ENCODE assay signal across 18 cellular contexts in the genomic region with DNA sequence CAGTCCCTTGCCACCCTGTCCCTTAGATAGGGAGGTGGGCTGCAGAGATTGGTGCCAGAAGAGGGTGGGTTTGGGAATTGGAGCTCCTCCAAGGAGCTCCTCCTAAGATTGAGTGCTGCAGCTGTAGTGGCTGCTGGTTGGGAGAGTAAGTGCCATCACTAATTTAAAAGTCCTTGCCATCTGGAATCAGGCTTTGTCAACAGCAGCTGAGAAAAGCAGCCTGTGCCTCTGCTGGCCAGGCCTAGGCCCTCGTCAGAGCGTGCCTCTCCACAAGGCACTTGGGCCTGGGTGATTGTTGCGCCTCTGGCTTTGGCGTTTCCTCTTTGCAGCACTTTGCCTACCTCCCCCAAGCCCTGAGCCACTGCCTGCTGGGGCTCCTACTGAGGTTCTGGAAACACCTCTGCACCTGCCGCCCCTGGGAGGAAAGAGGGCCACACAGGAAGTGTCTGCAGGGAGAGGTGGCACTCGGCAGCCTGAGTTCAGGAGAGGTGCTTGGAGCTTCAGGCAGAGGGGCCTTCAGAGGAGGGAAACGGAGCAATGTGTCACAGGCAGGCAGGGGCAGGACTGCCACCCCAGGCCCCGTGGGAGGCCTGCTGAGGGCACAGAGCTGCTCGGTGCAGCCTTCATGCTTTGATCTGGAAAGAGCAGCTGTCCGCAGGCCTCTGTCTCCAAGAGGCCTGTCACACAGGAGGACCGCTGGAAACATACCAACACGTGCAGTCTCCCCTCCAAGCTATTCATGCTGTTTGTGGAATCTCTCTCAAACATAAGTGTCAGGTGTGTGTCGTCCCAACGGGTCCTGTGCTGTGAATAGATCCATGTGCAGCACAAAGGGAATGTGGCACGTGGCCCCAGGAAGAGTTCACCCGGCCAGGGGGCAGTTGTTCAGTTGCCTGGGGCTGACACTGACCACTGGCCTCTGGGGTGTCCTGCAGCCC.
DNase-seq lines count a peak whose midpoint lies in the region; ATAC-seq, FAIRE-seq and TF ChIP-seq lines count a peak whose summit lies in the region.
"Had no signal": no experiment of that assay in that cellular context is flagged by ENCODE, and none has a peak within 500 bp of the region (broad histone marks: within the 10 kb centered on the region; RNA-seq: fewer than 3 reads in every experiment).

No MANE protein-coding gene starts in this region.

- TF ChIP-seq CTCF in cardiac muscle cell (IDR thresholded peaks at IDR 0.05; ENCODE audit: low read depth, low read length), result no peak
- no peak for TF ChIP-seq CTCF in H1 (IDR thresholded peaks at IDR 0.05; ENCODE audit: control extremely low read depth in 1 of 3, insufficient read depth in 1 of 3, low read depth in 1 of 3, low read length in 3 of 3)
- no peak for TF ChIP-seq CTCF in vagina (IDR thresholded peaks at IDR 0.05)

- H4K20me1 ChIP-seq in H1 (replicated peaks in 1 of 2; ENCODE audit: control insufficient read depth in 1 of 2, insufficient read depth in 2 of 2, low read length in 2 of 2), result no peaks in the 10 kb centered on the region

- no peak overlapping the region for H3K56ac ChIP-seq in H1 (replicated peaks; ENCODE audit: insufficient read length, low read depth, low read length)

- intact Hi-C loops in Right ventricle myocardium superior (cut with DNase I), result no loop called here
- intact Hi-C loops in vagina (cut with DNase I), result no loop called here

- H3K23ac ChIP-seq in H1 (ENCODE audit: insufficient read length), result no peak overlapping the region

- H3K27me3 ChIP-seq in cardiac muscle cell (no peaks in the 10 kb centered on the region), H1 (replicated peaks in 1 of 4; ENCODE audit: control insufficient read depth in 3 of 4, extremely low read depth in 1 of 4, insufficient read depth in 3 of 4, low read length in 3 of 4) (no peaks in the 10 kb centered on the region), vagina (no peaks in the 10 kb centered on the region)
- H3K27me3 ChIP-seq: breast epithelium had no signal

- H3K9me3 ChIP-seq in cardiac muscle cell (ENCODE audit: low read depth) (no peaks in the 10 kb centered on the region), H1 (ENCODE audit: insufficient read depth in 2 of 2, low read depth in 1 of 2, low read length in 1 of 2) (no peaks in the 10 kb centered on the region), vagina (no peaks in the 10 kb centered on the region)
- H3K9me3 ChIP-seq: breast epithelium, mucosa of descending colon had no signal

- no peak overlapping the region for H2BK12ac ChIP-seq in H1 (ENCODE audit: low read depth, low read length)

- DNase-seq in cardiac muscle cell (ENCODE audit: low read depth in 1 of 2, low spot score in 1 of 2), result peak in 1 of 2 donors; percentile 50
- no peak for DNase-seq in Right ventricle myocardium superior
- DNase-seq in NCI-H345 treated with DMSO at 0.1 percent for 48 hours (lab: John Stamatoyannopoulos, UW; ENCODE audit: unreplicated experiment), result peak; percentile 37
- peak in 1 of 2 experiments; percentile 45 for DNase-seq in H1 (ENCODE audit: low read depth in 1 of 2, low spot score in 2 of 2)
- DNase-seq in vagina (ENCODE audit: extremely low spot score in 2 of 2), result peak; percentile 69 to 79
- DNase-seq in GM19238 (ENCODE audit: insufficient read length, low spot score), result no peak
- no peak for DNase-seq in inferior parietal cortex (ENCODE audit: extremely low spot score)
- DNase-seq: activated CD4-positive, alpha-beta memory T cell treated with anti-CD3 and anti-CD28 coated beads, Interleukin-2, amount 10 ng/mL, durations not matched to agents 7 days and 5 days; activated naive CD4-positive, alpha-beta T cell treated with anti-CD3 and anti-CD28 coated beads for 36 hours; IMR-90; islet precursor cell; mucosa of descending colon; NCI-H2227 treated with DMSO at 0.1 percent for 48 hours; stimulated activated CD8-positive, alpha-beta memory T cell treated with anti-CD3 and anti-CD28 coated beads, Interleukin-4, amount 100 ng/mL, for 48 hours had no signal

- H3K23me2 ChIP-seq in H1 (ENCODE audit: low read depth, low read length), result no peaks in the 10 kb centered on the region

- CTCF ChIA-PET in H1 (lab: Charles Lee; ENCODE audit: partially characterized antibody), result interaction anchor here (0.6 to 11.1 kb wide), 2 partner anchors 10 to 54 kb away, joined by 3 to 79 read pairs; no protein-coding TSS in a partner anchor

- H2BK20ac ChIP-seq in H1 (ENCODE audit: low read length), result no peak overlapping the region

- H2BK15ac ChIP-seq in H1 (ENCODE audit: low read length), result no peak overlapping the region

- FAIRE-seq in H1 (lab: Jason Lieb, UNC), result no peak
- FAIRE-seq: endometrium, RCC 7860 had no signal

- no peak overlapping the region for H3K4me2 ChIP-seq in H1 (ENCODE audit: insufficient read depth in 1 of 2, low read depth in 2 of 2, low read length in 2 of 2)

- no peak overlapping the region; the same call in none of the 2 replicates for H3K18ac ChIP-seq in H1 (ENCODE audit: extremely low read depth, low read length)

- H4K5ac ChIP-seq in H1 (ENCODE audit: insufficient read length, low read depth, low read length), result no peak overlapping the region

- H3K4me3 ChIP-seq in cardiac muscle cell (no peak overlapping the region), H1 (ENCODE audit: extremely low read depth in 1 of 4, insufficient read depth in 2 of 4, low read depth in 3 of 4, low read length in 4 of 4) (no peak overlapping the region), vagina (no peak overlapping the region)
- H3K4me3 ChIP-seq: breast epithelium, mucosa of descending colon had no signal

- TF ChIP-seq RAD21 in H1 (IDR thresholded peaks at IDR 0.05 in 1 of 2, conservative IDR thresholded peaks at IDR 0.05 in 1 of 2; ENCODE audit: low read depth in 2 of 2, low read length in 2 of 2), result no peak

- no peaks in the 10 kb centered on the region for H3K79me1 ChIP-seq in H1 (ENCODE audit: low read depth, low read length)

- H2AFZ ChIP-seq in H1 (ENCODE audit: low read length), result no peak overlapping the region

- H2BK5ac ChIP-seq in H1 (ENCODE audit: low read depth, low read length), result peak overlapping the region; percentile 56; the same call in 1 of the 2 replicates

- H3K27ac ChIP-seq in cardiac muscle cell, result peak overlapping the region; percentile 72
- H3K27ac ChIP-seq in H1 (ENCODE audit: low read depth, low read length), result no peak overlapping the region
- H3K27ac ChIP-seq in vagina, result no peak overlapping the region
- H3K27ac ChIP-seq: breast epithelium had no signal

- H4K91ac ChIP-seq in H1 (replicated peaks; ENCODE audit: insufficient read length, low read length), result no peak overlapping the region

- no peak for TF ChIP-seq POLR2A in H1 (IDR thresholded peaks at IDR 0.05; ENCODE audit: control extremely low read depth in 1 of 2, low read depth in 2 of 2, low read length in 2 of 2)
- TF ChIP-seq POLR2A in vagina (IDR thresholded peaks at IDR 0.05), result no peak

- no peak overlapping the region for H3K4ac ChIP-seq in H1 (replicated peaks; ENCODE audit: insufficient read length, low read depth, low read length)

- 88% methylated on average over 15 of the region's 16 CpGs; no CpG with 5 or more reads in 1 of the 2 experiments for WGBS in H1 (ENCODE audit: extremely low coverage in 1 of 2, insufficient coverage in 1 of 2, insufficient read length in 1 of 2, insufficient replicate concordance in 2 of 2, low coverage in 1 of 2, low lambda C conversion rate in 2 of 2, missing lambda C conversion rate in 1 of 2), 2 experiments

- ATAC-seq in Right ventricle myocardium superior (ENCODE audit: poor library complexity) (no peak), HG03469 (IDR thresholded peaks at IDR 0.05; ENCODE audit: unreplicated experiment) (no peak)
- ATAC-seq: mucosa of descending colon had no signal

- H3K36me3 ChIP-seq in cardiac muscle cell, result no peaks in the 10 kb centered on the region
- H3K36me3 ChIP-seq in H1 (ENCODE audit: control insufficient read depth in 2 of 4, insufficient read depth in 4 of 4, low read length in 3 of 4), result no peaks in the 10 kb centered on the region
- H3K36me3 ChIP-seq in vagina, result peaks cover 0 to 36% of the 10 kb centered on the region in 2 donors
- H3K36me3 ChIP-seq: breast epithelium had no signal

- no peak overlapping the region for H2BK120ac ChIP-seq in H1 (replicated peaks; ENCODE audit: low read depth, low read length)

- no peak overlapping the region for H2AK5ac ChIP-seq in H1 (ENCODE audit: low read depth, low read length)

- H3K4me1 ChIP-seq in cardiac muscle cell (ENCODE audit: low read depth) (peaks cover 19% of the 10 kb centered on the region), H1 (replicated peaks in 1 of 4; ENCODE audit: control insufficient read depth in 3 of 4, insufficient read depth in 4 of 4, low read length in 3 of 4) (peaks cover 9 to 24% (median 15%) of the 10 kb centered on the region in 4 experiments), vagina (peaks cover 8% of the 10 kb centered on the region)
- H3K4me1 ChIP-seq: breast epithelium had no signal

- no peaks in the 10 kb centered on the region for H3K79me2 ChIP-seq in H1 (ENCODE audit: control insufficient read depth in 1 of 2, insufficient read depth in 2 of 2, low read length in 2 of 2)

- no peak overlapping the region for H4K8ac ChIP-seq in H1 (ENCODE audit: extremely low read depth, insufficient read depth, low read length)

- POLR2A ChIA-PET in H1 (lab: Charles Lee; ENCODE audit: partially characterized antibody), result interaction anchor here (1.3 kb wide), 1 partner anchor 9 kb away, joined by 3 read pairs; no protein-coding TSS in a partner anchor

- no peak for TF ChIP-seq EP300 in H1 (IDR thresholded peaks at IDR 0.05; ENCODE audit: borderline replicate concordance in 1 of 2, low read depth in 2 of 2, low read length in 2 of 2)

- H3K14ac ChIP-seq in H1 (ENCODE audit: insufficient read length), result no peak overlapping the region

- H3K9ac ChIP-seq in H1 (replicated peaks in 1 of 4; ENCODE audit: extremely low read depth in 1 of 4, low read depth in 3 of 4, low read length in 3 of 4), result no peak overlapping the region

TF ChIP-seq in H1, 55 proteins besides CTCF, POLR2A, EP300 and RAD21 (continues in another document):
- no peak for TF ChIP-seq SP1 (IDR thresholded peaks at IDR 0.05; ENCODE audit: low read depth, low read length)
- no peak for TF ChIP-seq FOSL1 (IDR thresholded peaks at IDR 0.05; ENCODE audit: insufficient read depth, low read depth, low read length)
- TF ChIP-seq, protein P1, sequence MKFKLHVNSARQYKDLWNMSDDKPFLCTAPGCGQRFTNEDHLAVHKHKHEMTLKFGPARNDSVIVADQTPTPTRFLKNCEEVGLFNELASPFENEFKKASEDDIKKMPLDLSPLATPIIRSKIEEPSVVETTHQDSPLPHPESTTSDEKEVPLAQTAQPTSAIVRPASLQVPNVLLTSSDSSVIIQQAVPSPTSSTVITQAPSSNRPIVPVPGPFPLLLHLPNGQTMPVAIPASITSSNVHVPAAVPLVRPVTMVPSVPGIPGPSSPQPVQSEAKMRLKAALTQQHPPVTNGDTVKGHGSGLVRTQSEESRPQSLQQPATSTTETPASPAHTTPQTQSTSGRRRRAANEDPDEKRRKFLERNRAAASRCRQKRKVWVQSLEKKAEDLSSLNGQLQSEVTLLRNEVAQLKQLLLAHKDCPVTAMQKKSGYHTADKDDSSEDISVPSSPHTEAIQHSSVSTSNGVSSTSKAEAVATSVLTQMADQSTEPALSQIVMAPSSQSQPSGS (IDR thresholded peaks at IDR 0.05; ENCODE audit: low read length), result no peak
- no peak for TF ChIP-seq ASH2L (IDR thresholded peaks at IDR 0.05; ENCODE audit: low read length)
- TF ChIP-seq RNF2 (IDR thresholded peaks at IDR 0.05; ENCODE audit: borderline replicate concordance, low read depth, low read length, missing control alignments, poor library complexity, severe bottlenecking), result no peak

Comparison
In these comparisons a context has a peak if more than half of its experiments do, and no peak if none do; other contexts are left out.
1. DNase-seq: peak in NCI-H345 treated with DMSO at 0.1 percent for 48 hours (single experiment) and vagina (2 of 2); none in Right ventricle myocardium superior (single experiment), GM19238 (single experiment) and inferior parietal cortex (single experiment).